1 cellular context compared by ENCODE assay signal in genomic region chr11:17991799-17992433, GRCh38.
TF ChIP-seq lines count a peak whose summit lies in the region.

No MANE protein-coding gene starts in this region.

TF ChIP-seq in GM23338, 12 proteins besides CTCF, POLR2A, EP300 and RAD21 (continued from another document):
- TF ChIP-seq ZNF462 (CRISPR knock-in tag; IDR thresholded peaks at IDR 0.05) (no peak), ETS1 (IDR thresholded peaks at IDR 0.05) (no peak), EZH2phosphoT487 (IDR thresholded peaks at IDR 0.05; ENCODE audit: unreplicated experiment) (no peak), CREB1 (CRISPR knock-in tag; IDR thresholded peaks at IDR 0.05; ENCODE audit: low read depth) (no peak), ZNF331 (CRISPR knock-in tag; IDR thresholded peaks at IDR 0.05; ENCODE audit: low read depth) (no peak), POLR2AphosphoS5 (IDR thresholded peaks at IDR 0.05; ENCODE audit: low read depth) (no peak), JUNB (IDR thresholded peaks at IDR 0.05; ENCODE audit: unreplicated experiment) (no peak), EZH2 (IDR thresholded peaks at IDR 0.05; ENCODE audit: low read depth, unreplicated experiment) (no peak), STAT1 (IDR thresholded peaks at IDR 0.05; ENCODE audit: unreplicated experiment) (no peak), ZNF114 (CRISPR knock-in tag; IDR thresholded peaks at IDR 0.05) (no peak), REST (IDR thresholded peaks at IDR 0.05; ENCODE audit: unreplicated experiment) (no peak)
